In genomic region chr15:42273900-42274692, GRCh38 we compare ENCODE assay signal across 8 cellular contexts. TPM values are rescaled to one million over a fixed set of nuclear protein-coding genes. Genes with fewer than 3 reads are reported as not detected.
DNase-seq lines count a peak whose midpoint lies in the region; ATAC-seq lines count a peak whose summit lies in the region.

No MANE protein-coding gene starts in this region.

- H3K4me1 ChIP-seq in NT2/D1 (ENCODE audit: insufficient read depth, insufficient read length): no peaks in the 10 kb centered on the region
- peaks cover 18 to 33% of the 10 kb centered on the region in 2 donors for H3K4me1 ChIP-seq in muscle layer of duodenum (ENCODE audit: control insufficient read depth in 1 of 2, insufficient read depth in 2 of 2, low read length in 2 of 2)

- H3K27ac ChIP-seq in muscle layer of duodenum (ENCODE audit: low read length): peak overlapping the region; percentile 100

- H3K9me3 ChIP-seq in NT2/D1 (ENCODE audit: insufficient read depth, low read length) (no peaks in the 10 kb centered on the region), muscle layer of duodenum (ENCODE audit: control insufficient read depth in 1 of 2, low read length in 2 of 2) (no peaks in the 10 kb centered on the region)

- H3K27me3 ChIP-seq in NT2/D1 (ENCODE audit: insufficient read depth, insufficient read length) (no peaks in the 10 kb centered on the region), muscle layer of duodenum (ENCODE audit: low read depth, low read length) (no peaks in the 10 kb centered on the region)

- peak; percentile 19 for DNase-seq in NCI-H1105 treated with DMSO at 0.1 percent for 48 hours (lab: John Stamatoyannopoulos, UW)
- DNase-seq in NCI-H1105 (lab: John Stamatoyannopoulos, UW): no peak
- no peak for DNase-seq in NT2/D1 (ENCODE audit: low read depth, low spot score)
- peak; percentile 66 for DNase-seq in activated T-cell treated with anti-CD3 and anti-CD28 coated beads, Interleukin-2, amount 50 U/mL, for 1 hour
- DNase-seq in stimulated activated CD8-positive, alpha-beta memory T cell treated with anti-CD3 and anti-CD28 coated beads, Interleukin-7, amount 100 ng/mL, for 24 hours (ENCODE audit: low read depth): peak; percentile 49

- H3K4me3 ChIP-seq in NT2/D1 (ENCODE audit: insufficient read length, low read depth) (peak overlapping the region; percentile 84), muscle layer of duodenum (ENCODE audit: low read depth in 1 of 2, low read length in 2 of 2) (peak overlapping the region; percentile 72 to 93)

- ATAC-seq in HG03097 (IDR thresholded peaks at IDR 0.05; ENCODE audit: low FRiP score, unreplicated experiment): peak; percentile 22
- peak; percentile 61 for ATAC-seq in esophagus mucosa

- H3K36me3 ChIP-seq in NT2/D1 (ENCODE audit: insufficient read depth, insufficient read length, low read length) (peaks cover 10% of the 10 kb centered on the region), muscle layer of duodenum (ENCODE audit: control insufficient read depth in 1 of 2, insufficient read depth in 2 of 2, low read length in 2 of 2) (peaks cover 2 to 17% of the 10 kb centered on the region in 2 donors)

- H3K9ac ChIP-seq in NT2/D1 (ENCODE audit: insufficient read length, low read depth): peak overlapping the region; percentile 97

RNA-seq across cellular contexts. Expression of gene TMEM87A, which starts 0.9 kb away (rescaled TPM):
- total RNA-seq in esophagus mucosa: 60.1 TPM

RNA-seq across cellular contexts. Expression of gene GANC, which starts 1.1 kb away (rescaled TPM):
- total RNA-seq in esophagus mucosa: 30.0 TPM

Comparison
In these comparisons a context has a peak if more than half of its experiments do, and no peak if none do; other contexts are left out.
1. DNase-seq: peak in NCI-H1105 treated with DMSO at 0.1 percent for 48 hours (single experiment), activated T-cell treated with anti-CD3 and anti-CD28 coated beads, Interleukin-2, amount 50 U/mL, for 1 hour (single experiment) and stimulated activated CD8-positive, alpha-beta memory T cell treated with anti-CD3 and anti-CD28 coated beads, Interleukin-7, amount 100 ng/mL, for 24 hours (single experiment); none in NCI-H1105 (single experiment) and NT2/D1 (single experiment).